9 cellular contexts compared by ENCODE assay signal in the genomic region with DNA sequence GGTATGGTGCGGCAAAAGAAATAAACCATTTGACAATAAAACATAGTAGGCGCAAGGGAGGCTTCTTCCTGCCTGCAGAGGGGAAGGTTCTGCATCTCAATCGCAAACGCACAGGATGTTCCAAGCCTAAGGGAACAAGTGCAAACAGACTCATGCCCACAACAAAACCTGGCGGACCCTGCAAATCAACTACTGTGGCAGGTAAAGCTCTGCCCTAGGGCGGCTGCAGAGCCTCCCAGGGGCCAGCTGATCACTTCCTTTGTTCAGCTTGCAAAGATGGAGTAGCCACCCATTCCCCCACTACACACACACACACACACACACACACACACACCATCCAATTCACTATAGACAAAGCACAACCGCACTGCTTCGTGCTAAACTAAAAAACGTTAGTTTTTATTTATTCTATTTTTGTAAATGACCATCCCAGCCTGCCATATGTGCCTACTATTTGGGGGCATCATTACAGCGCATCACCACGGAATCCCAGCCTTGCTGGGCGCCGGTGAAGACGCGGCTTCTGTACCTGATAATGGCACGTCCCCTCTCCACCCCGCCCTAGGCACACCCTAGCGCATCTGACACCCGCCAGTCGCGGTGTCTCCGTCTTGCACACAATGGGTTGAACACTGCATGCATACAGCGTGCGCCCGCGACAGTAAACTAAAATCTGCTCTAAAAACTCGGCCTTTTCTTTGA. TPM values are rescaled to one million over a fixed set of nuclear protein-coding genes. Genes with fewer than 3 reads are reported as not detected.
A peak's percentile ranks its signal among the peaks of the same experiment; 100 is the strongest.
DNase-seq lines count a peak whose midpoint lies in the region; ATAC-seq and TF ChIP-seq lines count a peak whose summit lies in the region.
"Had no signal": no experiment of that assay in that cellular context is flagged by ENCODE, and none has a peak within 500 bp of the region (broad histone marks: within the 10 kb centered on the region; RNA-seq: fewer than 3 reads in every experiment).

No MANE protein-coding gene starts in this region.

- intact Hi-C loops in PC-9 (cut with micrococcal nuclease; ENCODE audit: unreplicated experiment) = no loop called here

- H3K27ac ChIP-seq in duodenal mucosa (ENCODE audit: low read depth, low read length) = no peak overlapping the region
- H3K27ac ChIP-seq in PC-9 = no peak overlapping the region

- DNase-seq in BJ (ENCODE audit: low read depth) (no peak), MG63 (no peak), PC-9 (no peak), SIG-M5 (lab: John Stamatoyannopoulos, UW) (no peak), NOMO-1 (lab: John Stamatoyannopoulos, UW; ENCODE audit: unreplicated experiment in 2 of 2) (no peak)
- no peak for DNase-seq in natural killer cell treated with Interleukin-12 subunit alpha and Interleukin-12 subunit beta and Interleukin-15 and Interleukin-18, amount 100 ng/mL, for 72 hours (ENCODE audit: low spot score)

- H3K4me1 ChIP-seq in duodenal mucosa (ENCODE audit: control insufficient read depth in 1 of 2, insufficient read depth in 2 of 2, low read length in 2 of 2) = peaks cover 5 to 20% of the 10 kb centered on the region in 2 donors
- H3K4me1 ChIP-seq in PC-9 (replicated peaks; ENCODE audit: insufficient read depth) = no peaks in the 10 kb centered on the region
- H3K4me1 ChIP-seq: SJCRH30 had no signal

- H3K9ac ChIP-seq in duodenal mucosa (ENCODE audit: low read depth in 1 of 2, low read length in 2 of 2) = peak overlapping the region; percentile 27 to 54

- no peak overlapping the region for H3K27ac Mint-ChIP-seq in natural killer cell treated with Interleukin-12 subunit alpha and Interleukin-12 subunit beta and Interleukin-15 and Interleukin-18, amount 100 ng/mL, for 72 hours

- H4K20me1 ChIP-seq in PC-9 (ENCODE audit: insufficient read depth) = no peaks in the 10 kb centered on the region

- CTCF ChIA-PET in BJ (lab: Yijun Ruan, JAX) = interaction anchor here (0.7 to 5.2 kb wide), 6 partner anchors 12 to 126 kb away, joined by 3 to 40 read pairs (median 4); no protein-coding TSS in a partner anchor
- CTCF ChIA-PET in PC-9 (lab: Charles Lee) = no interaction called here

- no peaks in the 10 kb centered on the region for H3F3A ChIP-seq in PC-9 (ENCODE audit: insufficient read depth, low read depth)

- BruUV-seq in PC-9 (replicated peaks; lab: Mats Ljungman, UMichigan) = no TSS peak

- ATAC-seq in natural killer cell treated with Interleukin-12 subunit alpha and Interleukin-12 subunit beta and Interleukin-15 and Interleukin-18, amount 100 ng/mL, for 72 hours = no peak
- no peak for ATAC-seq in HG02870 (IDR thresholded peaks at IDR 0.05; ENCODE audit: unreplicated experiment)

- no peaks in the 10 kb centered on the region for H3K79me2 ChIP-seq in PC-9 (ENCODE audit: low read depth)

- POLR2A ChIA-PET in BJ (lab: Charles Lee) = no interaction called here
- POLR2A ChIA-PET in PC-9 (lab: Charles Lee; ENCODE audit: unreplicated experiment) = no interaction called here

- no peak for TF ChIP-seq CTCF in BJ (IDR thresholded peaks at IDR 0.05; ENCODE audit: insufficient read depth, low read depth, low read length)
- TF ChIP-seq CTCF in PC-9 (conservative IDR thresholded peaks at IDR 0.05) = no peak

- peaks cover 11 to 15% of the 10 kb centered on the region in 2 donors for H3K4me1 Mint-ChIP-seq in natural killer cell treated with Interleukin-12 subunit alpha and Interleukin-12 subunit beta and Interleukin-15 and Interleukin-18, amount 100 ng/mL, for 72 hours (ENCODE audit: low read depth in 2 of 2)

- no peaks in the 10 kb centered on the region for H3K9me2 ChIP-seq in PC-9 (ENCODE audit: insufficient read depth)

- H2AFZ ChIP-seq in PC-9 = no peak overlapping the region

- H3K27me3 ChIP-seq in BJ (ENCODE audit: control insufficient read depth, insufficient read depth, low read length) (peaks cover 2% of the 10 kb centered on the region), MG63 (no peaks in the 10 kb centered on the region), duodenal mucosa (ENCODE audit: control insufficient read depth in 1 of 2, insufficient read depth in 2 of 2, low read length in 2 of 2) (peaks cover 32 to 41% of the 10 kb centered on the region in 2 donors), PC-9 (ENCODE audit: insufficient read depth, low read depth) (peaks cover 4% of the 10 kb centered on the region; the same call in 1 of the 2 replicates)
- H3K27me3 ChIP-seq: SJCRH30 had no signal

- peaks cover 45 to 79% of the 10 kb centered on the region in 2 donors for H3K27me3 Mint-ChIP-seq in natural killer cell treated with Interleukin-12 subunit alpha and Interleukin-12 subunit beta and Interleukin-15 and Interleukin-18, amount 100 ng/mL, for 72 hours

- no peaks in the 10 kb centered on the region for H3K9me3 Mint-ChIP-seq in natural killer cell treated with Interleukin-12 subunit alpha and Interleukin-12 subunit beta and Interleukin-15 and Interleukin-18, amount 100 ng/mL, for 72 hours

- H3K4me3 ChIP-seq in BJ (ENCODE audit: low read depth, low read length) = peak overlapping the region; percentile 89
- peak overlapping the region; percentile 64 for H3K4me3 ChIP-seq in MG63
- H3K4me3 ChIP-seq in duodenal mucosa (ENCODE audit: low read depth in 1 of 2, low read length in 2 of 2) = peak overlapping the region; percentile 66 to 69
- H3K4me3 ChIP-seq in PC-9 = no peak overlapping the region

- H3K36me3 ChIP-seq in BJ (ENCODE audit: control insufficient read depth, insufficient read depth, low read length) (no peaks in the 10 kb centered on the region), MG63 (no peaks in the 10 kb centered on the region), duodenal mucosa (ENCODE audit: control insufficient read depth in 1 of 2, insufficient read depth in 2 of 2, low read length in 2 of 2) (no peaks in the 10 kb centered on the region), PC-9 (ENCODE audit: low read depth) (no peaks in the 10 kb centered on the region)

- H3K9me3 ChIP-seq in MG63 (no peaks in the 10 kb centered on the region), duodenal mucosa (ENCODE audit: control insufficient read depth in 1 of 2, low read length in 2 of 2) (no peaks in the 10 kb centered on the region), PC-9 (ENCODE audit: insufficient read depth, low read depth) (no peaks in the 10 kb centered on the region)
- H3K9me3 ChIP-seq: SJCRH30 had no signal

- no peak overlapping the region for H3K4me2 ChIP-seq in PC-9

- H3K36me3 Mint-ChIP-seq in natural killer cell treated with Interleukin-12 subunit alpha and Interleukin-12 subunit beta and Interleukin-15 and Interleukin-18, amount 100 ng/mL, for 72 hours = no peaks in the 10 kb centered on the region

- peak overlapping the region; percentile 54 for H3K4me3 Mint-ChIP-seq in natural killer cell treated with Interleukin-12 subunit alpha and Interleukin-12 subunit beta and Interleukin-15 and Interleukin-18, amount 100 ng/mL, for 72 hours

RNA-seq across cellular contexts. Expression of a gene that starts 57.6 kb away (rescaled TPM):
- polyA plus RNA-seq in BJ (2011; rRNA removed) = 48.3 and 49.6 TPM in 2 replicates
- 33.4 and 42.2 TPM in 2 replicates for polyA minus RNA-seq in BJ (2011; rRNA and poly(A)+ RNA removed)
- total RNA-seq in MG63 (2014; rRNA removed; shearing (Covaris generic); ENCODE audit: low replicate concordance) = 84.1 and 90.7 TPM in 2 replicates
- under 1 TPM in 1 of 2 donors, not detected in 1; 0.07 TPM for total RNA-seq in natural killer cell treated with Interleukin-12 subunit alpha and Interleukin-12 subunit beta and Interleukin-15 and Interleukin-18, amount 100 ng/mL, for 72 hours
- total RNA-seq in PC-9 (2021) = 0.40 and 1.3 TPM in 2 replicates

Comparison
In these comparisons a context has a peak if more than half of its experiments do, and no peak if none do; other contexts are left out.
1. RNA of a gene that starts 57.6 kb away (total RNA-seq): 84.1 to 90.7 TPM in MG63; 0.40 to 1.3 TPM in PC-9 and 0.07 TPM in natural killer cell treated with Interleukin-12 subunit alpha and Interleukin-12 subunit beta and Interleukin-15 and Interleukin-18, amount 100 ng/mL, for 72 hours; every median in the first group is over 10 times any median in the second.